27 cellular contexts compared by ENCODE assay signal in genomic region chr5:59571077-59571476, GRCh38.
"Had no signal": no experiment of that assay in that cellular context is flagged by ENCODE, and none has a peak within 500 bp of the region (broad histone marks: within the 10 kb centered on the region; RNA-seq: fewer than 3 reads in every experiment).

No MANE protein-coding gene starts in this region.

- H3K9me3 ChIP-seq: MG63, SJSA1, SK-N-SH had no signal

- FAIRE-seq: TTC549 had no signal

- H3K27ac ChIP-seq: brain microvascular endothelial cell, SJSA1 had no signal

- H3K4me2 ChIP-seq: SK-N-SH had no signal

- DNase-seq: activated CD4-positive, alpha-beta T cell treated with anti-CD3 and anti-CD28 coated beads, Interleukin-2, amount 10 ng/mL, durations not matched to agents 24 days and 14 days; activated CD4-positive, alpha-beta T cell treated with anti-CD3 and anti-CD28 coated beads, Interleukin-2, amount 50 U/mL, for 48 hours; activated CD8-positive, alpha-beta memory T cell treated with anti-CD3 and anti-CD28 coated beads, Interleukin-2, amount 50 U/mL, for 4 hours; activated gamma-delta T cell treated with Interleukin-2 at 50 U/mL for 16 hours; activated naive CD4-positive, alpha-beta T cell treated with anti-CD3 and anti-CD28 coated beads for 36 hours; activated naive CD8-positive, alpha-beta T cell treated with anti-CD3 and anti-CD28 coated beads, Interleukin-2, amount 50 U/mL, for 24 hours; activated T-cell treated with anti-CD3 and anti-CD28 coated beads for 4 hours; activated T-cell treated with anti-CD3 and anti-CD28 coated beads, Interleukin-2, amount 50 U/mL, for 4 hours; anterior cingulate cortex; brain microvascular endothelial cell; central memory CD4-positive, alpha-beta T cell; Kasumi-1; KG1; MG63; NCI-H1092 treated with DMSO at 0.1 percent for 48 hours; NCI-H1417 treated with DMSO at 0.1 percent for 48 hours; NCI-H187 treated with DMSO at 0.1 percent for 48 hours; NCI-H2081; NCI-H226; NCI-H446 treated with DMSO at 0.1 percent for 48 hours; NCI-H524 treated with DMSO at 0.1 percent for 48 hours; SHP77 treated with DMSO at 0.1 percent for 48 hours; SK-N-SH had no signal

- H3K9ac ChIP-seq: SK-N-SH had no signal

- H3K4me1 ChIP-seq: SJSA1 had no signal

- H3K27me3 ChIP-seq: brain microvascular endothelial cell, MG63, SJSA1 had no signal

- H3K36me3 ChIP-seq: brain microvascular endothelial cell, MG63, SJSA1 had no signal

- ATAC-seq: activated naive CD4-positive, alpha-beta T cell treated with anti-CD3 and anti-CD28 coated beads, Interleukin-2, amount 50 U/mL, for 72 hours; activated naive CD8-positive, alpha-beta T cell treated with anti-CD3 and anti-CD28 coated beads, Interleukin-2, amount 50 U/mL, for 24 hours; activated T-cell treated with anti-CD3 and anti-CD28 coated beads, Interleukin-2, amount 50 U/mL, for 4 hours; Panc1 had no signal

- H3K4me3 ChIP-seq: MG63, SJSA1 had no signal
